In the genomic region with DNA sequence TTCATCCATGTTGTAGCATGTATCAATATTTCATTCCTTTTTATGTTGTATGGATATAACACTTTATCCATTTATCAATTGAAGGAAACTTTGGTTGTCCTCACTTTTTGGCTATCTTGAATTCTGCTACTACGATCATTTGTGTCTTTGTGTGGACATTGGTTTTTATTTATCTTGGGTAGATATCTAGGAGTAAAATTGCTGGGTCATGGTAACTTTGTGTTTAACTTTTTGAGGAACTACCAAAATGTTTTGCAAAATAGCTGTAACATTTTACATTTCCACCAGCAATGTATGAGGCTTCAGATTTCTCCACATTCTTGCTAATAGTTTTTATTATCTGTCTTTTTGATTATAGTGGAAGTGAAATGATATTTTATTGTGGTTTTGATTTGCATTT, we compare ENCODE assay signal across 23 cellular contexts.
"Had no signal": no experiment of that assay in that cellular context is flagged by ENCODE, and none has a peak within 500 bp of the region (broad histone marks: within the 10 kb centered on the region; RNA-seq: fewer than 3 reads in every experiment).

No MANE protein-coding gene starts in this region.

- H2AFZ ChIP-seq: neural progenitor cell had no signal

- H3K27me3 Mint-ChIP-seq: stimulated activated memory B cell treated with anti-CD40 and anti-IgM and Interleukin-4, amounts not matched to agents 10 μg/mL and 1 μg/mL and 100 μg/mL, for 72 hours had no signal

- H3K4me3 Mint-ChIP-seq: activated T-cell treated with anti-CD3 and anti-CD28 coated beads, Interleukin-2, amount 50 U/mL, for 4 hours; mesothelial cell of epicardium; naive thymus-derived CD8-positive, alpha-beta T cell; neural progenitor cell; stimulated activated memory B cell treated with anti-CD40 and anti-IgM and Interleukin-4, amounts not matched to agents 10 μg/mL and 1 μg/mL and 100 μg/mL, for 72 hours; T-helper 2 cell treated with Interferon-gamma antibody and Interleukin-4, amounts not matched to agents 5 μg/mL and 100 μg/mL, for 36 hours; WTC11 had no signal

- H3K9me3 ChIP-seq: sigmoid colon, stomach, suprapubic skin, tibial nerve had no signal

- DNase-seq: activated CD8-positive, alpha-beta memory T cell treated with anti-CD3 and anti-CD28 coated beads for 24 hours; activated CD8-positive, alpha-beta memory T cell treated with anti-CD3 and anti-CD28 coated beads, Interleukin-2, amount 50 U/mL, for 4 hours; activated naive CD4-positive, alpha-beta T cell; activated T-cell treated with anti-CD3 and anti-CD28 coated beads, Interleukin-2, amount 50 U/mL, for 4 hours; dermis blood vessel endothelial cell; effector CD8-positive, alpha-beta T cell; glutamatergic neuron; hippocampal formation; kidney glomerular epithelial cell; left ventricle myocardium inferior; naive thymus-derived CD8-positive, alpha-beta T cell; sigmoid colon; stimulated activated CD4-positive, alpha-beta T cell treated with anti-CD3 and anti-CD28 coated beads, Interleukin-15, amount 100 ng/mL, for 24 hours; stomach had no signal

- H3K36me3 Mint-ChIP-seq: mesothelial cell of epicardium; neural progenitor cell; stimulated activated memory B cell treated with anti-CD40 and anti-IgM and Interleukin-4, amounts not matched to agents 10 μg/mL and 1 μg/mL and 100 μg/mL, for 72 hours; WTC11 had no signal

- H3K4me2 ChIP-seq: neural progenitor cell, smooth muscle cell had no signal

- H3K36me3 ChIP-seq: left ventricle myocardium inferior, neural progenitor cell, sigmoid colon, stomach, suprapubic skin, tibial nerve had no signal

- H3K27ac ChIP-seq: left ventricle myocardium inferior, neural progenitor cell, sigmoid colon, stomach, suprapubic skin, tibial nerve had no signal

- H3K9ac ChIP-seq: neural progenitor cell had no signal

- H3K27me3 ChIP-seq: neural progenitor cell, sigmoid colon, stomach, suprapubic skin, tibial nerve had no signal

- H3K9me3 Mint-ChIP-seq: activated T-cell treated with anti-CD3 and anti-CD28 coated beads, Interleukin-2, amount 50 U/mL, for 4 hours; naive thymus-derived CD8-positive, alpha-beta T cell; neural progenitor cell; stimulated activated memory B cell treated with anti-CD40 and anti-IgM and Interleukin-4, amounts not matched to agents 10 μg/mL and 1 μg/mL and 100 μg/mL, for 72 hours; WTC11 had no signal

- H3K4me3 ChIP-seq: left ventricle myocardium inferior, neural progenitor cell, sigmoid colon, smooth muscle cell, stomach, suprapubic skin, tibial nerve had no signal

- H3K27ac Mint-ChIP-seq: activated T-helper 2 cell treated with anti-CD3 and anti-CD28 coated beads, Interferon-gamma antibody, Interleukin-2, Interleukin-4, amounts not matched to agents 10 μg/mL and 5 μg/mL and 100 μg/mL, durations not matched to agents 14 hours and 24 hours and 36 hours; mesothelial cell of epicardium; naive thymus-derived CD8-positive, alpha-beta T cell; neural progenitor cell; stimulated activated memory B cell treated with anti-CD40 and anti-IgM and Interleukin-4, amounts not matched to agents 10 μg/mL and 1 μg/mL and 100 μg/mL, for 72 hours; T-helper 2 cell treated with Interferon-gamma antibody and Interleukin-4, amounts not matched to agents 5 μg/mL and 100 μg/mL, for 36 hours; WTC11 had no signal

- H3K4me1 Mint-ChIP-seq: mesothelial cell of epicardium, neural progenitor cell, WTC11 had no signal

- H3K4me1 ChIP-seq: left ventricle myocardium inferior, neural progenitor cell, sigmoid colon, stomach, suprapubic skin had no signal
